Comparison of ENCODE assay signal across 30 cellular contexts in genomic region chr17:19287651-19288050, GRCh38. TPM values are rescaled to one million over a fixed set of nuclear protein-coding genes. Genes with fewer than 3 reads are reported as not detected.
A peak's percentile ranks its signal among the peaks of the same experiment; 100 is the strongest.
DNase-seq lines count a peak whose midpoint lies in the region; ATAC-seq, FAIRE-seq and TF ChIP-seq lines count a peak whose summit lies in the region.
"Had no signal": no experiment of that assay in that cellular context is flagged by ENCODE, and none has a peak within 500 bp of the region (broad histone marks: within the 10 kb centered on the region; RNA-seq: fewer than 3 reads in every experiment).

No MANE protein-coding gene starts in this region.

- H3K4me1 ChIP-seq in trophoblast cell (ENCODE audit: control insufficient read depth in 1 of 2, insufficient read depth in 2 of 2, low read length in 2 of 2) (peaks cover 37 to 43% of the 10 kb centered on the region in 2 experiments), MM.1S (ENCODE audit: low read length) (peaks cover 25% of the 10 kb centered on the region)

- H3K9me3 Mint-ChIP-seq in CD4-positive, alpha-beta T cell: no peaks in the 10 kb centered on the region
- H3K9me3 Mint-ChIP-seq: naive B cell; T-helper 1 cell treated with Interleukin-12 subunit alpha and Interleukin-12 subunit beta and Interleukin-4 antibody, amounts not matched to agents 30 μg/mL and 1 μg/mL, for 36 hours had no signal

- H4K12ac ChIP-seq in trophoblast cell (ENCODE audit: low read depth, low read length): no peak overlapping the region

- H4K20me1 ChIP-seq in MM.1S (ENCODE audit: insufficient read depth, low read length): no peaks in the 10 kb centered on the region

- peaks cover 13% of the 10 kb centered on the region for H3K27me3 Mint-ChIP-seq in CD4-positive, alpha-beta T cell

- H4K8ac ChIP-seq in trophoblast cell (ENCODE audit: low read depth, low read length): no peak overlapping the region

- H3K27ac ChIP-seq in dorsolateral prefrontal cortex (peak overlapping the region in 56 of 59 donors; percentile 4 to 96 (median 80)), trophoblast cell (ENCODE audit: low read depth, low read length) (peak overlapping the region; percentile 40), MM.1S (ENCODE audit: low read length) (no peak overlapping the region)
- H3K27ac ChIP-seq in CD4-positive, alpha-beta T cell (ENCODE audit: low read depth, low read length): no peak overlapping the region
- H3K27ac ChIP-seq: BLaER1 treated with 17β-estradiol and CSF1 and Interleukin-3, amounts not matched to agents 10 nM and 100 nM; HL-60; Peyer's patch; vagina had no signal

- ATAC-seq in CD4-positive, alpha-beta T cell (ENCODE audit: poor library complexity): no peak

- H3K27ac Mint-ChIP-seq in CD4-positive, alpha-beta T cell: no peak overlapping the region
- H3K27ac Mint-ChIP-seq: naive B cell; T-helper 1 cell treated with Interleukin-12 subunit alpha and Interleukin-12 subunit beta and Interleukin-4 antibody, amounts not matched to agents 30 μg/mL and 1 μg/mL, for 36 hours had no signal

- peaks cover 26% of the 10 kb centered on the region for H3K79me1 ChIP-seq in trophoblast cell (ENCODE audit: low read length)

- H2AK5ac ChIP-seq in trophoblast cell (ENCODE audit: low read length): peak overlapping the region; percentile 18

- H3K79me2 ChIP-seq in trophoblast cell (ENCODE audit: control insufficient read depth, insufficient read depth, low read length, poor library complexity) (peaks cover 7% of the 10 kb centered on the region), MM.1S (ENCODE audit: low read length) (peaks cover 10% of the 10 kb centered on the region)

- H4K91ac ChIP-seq in trophoblast cell (ENCODE audit: low read depth, low read length): peak overlapping the region; percentile 51

- H3K9ac ChIP-seq in trophoblast cell (ENCODE audit: low read length) (no peak overlapping the region), MM.1S (ENCODE audit: low read length) (no peak overlapping the region)
- H3K9ac ChIP-seq: BLaER1 treated with 17β-estradiol and CSF1 and Interleukin-3, amounts not matched to agents 10 nM and 100 nM had no signal

- peak overlapping the region; percentile 67 for H2BK120ac ChIP-seq in trophoblast cell (ENCODE audit: insufficient read depth, low read length, poor library complexity)

- peak overlapping the region; percentile 26 for H3K14ac ChIP-seq in trophoblast cell (ENCODE audit: low read length)

- intact Hi-C loops in dorsolateral prefrontal cortex (cut with DNase I): no loop called here
- intact Hi-C loops in CD4-positive, alpha-beta T cell (cut with DNase I, micrococcal nuclease): no loop called here

- no peaks in the 10 kb centered on the region for H3K9me3 ChIP-seq in trophoblast cell (ENCODE audit: insufficient read depth, low read depth, low read length)
- no peaks in the 10 kb centered on the region for H3K9me3 ChIP-seq in CD4-positive, alpha-beta T cell (ENCODE audit: control insufficient read depth, low read length)
- H3K9me3 ChIP-seq in MM.1S (replicated peaks; ENCODE audit: insufficient read depth, low read length): no peaks in the 10 kb centered on the region
- H3K9me3 ChIP-seq: BLaER1 treated with 17β-estradiol and CSF1 and Interleukin-3, amounts not matched to agents 10 nM and 100 nM; HAP-1; Peyer's patch; vagina had no signal

- H3K23ac ChIP-seq in trophoblast cell (ENCODE audit: low read length): no peak overlapping the region

- CTCF ChIA-PET in CD4-positive, alpha-beta T cell (lab: Charles Lee): interaction anchor here (0.8 kb wide), 1 partner anchor 475 kb away, joined by 3 read pairs; no protein-coding TSS in a partner anchor

- H3K4me2 ChIP-seq in trophoblast cell (ENCODE audit: low read length) (no peak overlapping the region), MM.1S (ENCODE audit: low read depth, low read length) (no peak overlapping the region)

- no CpG with 5 or more reads among the region's 2 CpGs for WGBS in trophoblast cell (ENCODE audit: extremely low coverage, insufficient coverage, insufficient read length)

- H3K9me2 ChIP-seq in MM.1S (replicated peaks; ENCODE audit: insufficient read depth, low read length): no peaks in the 10 kb centered on the region

- DNase-seq in D721Med (ENCODE audit: insufficient read length, low spot score) (peak; percentile 46), NCI-H82 (lab: John Stamatoyannopoulos, UW) (peak; percentile 79), dorsolateral prefrontal cortex (peak in 1 of 10 donors; percentile 29), trophoblast cell (no peak), NCI-H187 (lab: John Stamatoyannopoulos, UW) (no peak), foreskin fibroblast (no peak), MM.1S (no peak)
- DNase-seq in CD4-positive, alpha-beta T cell: no peak
- DNase-seq: activated CD4-positive, alpha-beta T cell treated with anti-CD3 and anti-CD28 coated beads for 4 hours; activated CD8-positive, alpha-beta memory T cell treated with anti-CD3 and anti-CD28 coated beads for 24 hours; activated T-cell treated with anti-CD3 and anti-CD28 coated beads, Interleukin-2, amount 50 U/mL, for 1 hour; Calu3; dermis blood vessel endothelial cell; head of caudate nucleus; left cardiac atrium; mesendoderm; naive B cell; NCI-H1092 treated with DMSO at 0.1 percent for 48 hours; NCI-H2029 treated with DMSO at 0.1 percent for 48 hours; occipital lobe; Peyer's patch; small intestine; stimulated activated CD4-positive, alpha-beta T cell treated with anti-CD3 and anti-CD28 coated beads, Interleukin-2, amount 100 ng/mL, for 24 hours had no signal

- H2BK12ac ChIP-seq in trophoblast cell (ENCODE audit: low read length): peak overlapping the region; percentile 21

- H3K4me1 Mint-ChIP-seq in CD4-positive, alpha-beta T cell (ENCODE audit: low read depth): peaks cover 15% of the 10 kb centered on the region

- POLR2A ChIA-PET in CD4-positive, alpha-beta T cell (lab: Charles Lee): no interaction called here

- no peaks in the 10 kb centered on the region for H3K27me3 ChIP-seq in dorsolateral prefrontal cortex
- H3K27me3 ChIP-seq in trophoblast cell (ENCODE audit: insufficient read depth, low read length): no peaks in the 10 kb centered on the region
- no peaks in the 10 kb centered on the region for H3K27me3 ChIP-seq in CD4-positive, alpha-beta T cell (ENCODE audit: control insufficient read depth, insufficient read depth, low read length)
- no peaks in the 10 kb centered on the region for H3K27me3 ChIP-seq in MM.1S (replicated peaks; ENCODE audit: insufficient read depth, low read length)
- H3K27me3 ChIP-seq: Peyer's patch, vagina had no signal

- peaks cover 15% of the 10 kb centered on the region for H3F3A ChIP-seq in MM.1S (ENCODE audit: insufficient read depth, low read length)

- H3K4ac ChIP-seq in trophoblast cell (ENCODE audit: low read depth, low read length): peak overlapping the region; percentile 10

- no peak for TF ChIP-seq CTCF in D721Med (IDR thresholded peaks at IDR 0.05; ENCODE audit: insufficient read depth, missing control alignments)
- TF ChIP-seq CTCF in dorsolateral prefrontal cortex (IDR thresholded peaks at IDR 0.05 in 54 of 56, conservative IDR thresholded peaks at IDR 0.05 in 2 of 56; ENCODE audit: low read depth in 1 of 56, partially characterized antibody in 56 of 56): no peak
- no peak for TF ChIP-seq CTCF in CD4-positive, alpha-beta T cell (IDR thresholded peaks at IDR 0.05)
- TF ChIP-seq CTCF in foreskin fibroblast (IDR thresholded peaks at IDR 0.05; ENCODE audit: low read depth, low read length): no peak
- TF ChIP-seq CTCF in MM.1S (IDR thresholded peaks at IDR 0.05; ENCODE audit: low read length): no peak

- H3K4me3 ChIP-seq in dorsolateral prefrontal cortex: no peak overlapping the region
- no peak overlapping the region for H3K4me3 ChIP-seq in trophoblast cell (ENCODE audit: low read depth, low read length)
- no peak overlapping the region for H3K4me3 ChIP-seq in foreskin fibroblast (ENCODE audit: low read depth in 1 of 2, low read length in 2 of 2)
- no peak overlapping the region for H3K4me3 ChIP-seq in MM.1S (ENCODE audit: low read length)
- H3K4me3 ChIP-seq: BLaER1 treated with 17β-estradiol and CSF1 and Interleukin-3, amounts not matched to agents 10 nM and 100 nM; HAP-1; Peyer's patch; vagina had no signal

- FAIRE-seq in D721Med (lab: Jason Lieb, UNC): no peak
- FAIRE-seq: GM12891, HepG2, small intestine had no signal

- no peak overlapping the region for H2BK5ac ChIP-seq in trophoblast cell (ENCODE audit: low read depth, low read length, poor library complexity)

- H3K36me3 ChIP-seq in trophoblast cell (ENCODE audit: control insufficient read depth in 1 of 2, insufficient read depth in 2 of 2, low read length in 2 of 2) (peaks cover 21 to 25% of the 10 kb centered on the region in 2 experiments), MM.1S (replicated peaks; ENCODE audit: insufficient read depth, low read length) (no peaks in the 10 kb centered on the region)
- H3K36me3 ChIP-seq: BLaER1 treated with 17β-estradiol and CSF1 and Interleukin-3, amounts not matched to agents 10 nM and 100 nM had no signal

- no peak overlapping the region for H2AFZ ChIP-seq in trophoblast cell (ENCODE audit: insufficient read depth, low read length, poor library complexity)
- no peak overlapping the region for H2AFZ ChIP-seq in MM.1S (ENCODE audit: low read length)

- no peak overlapping the region for H3K4me3 Mint-ChIP-seq in CD4-positive, alpha-beta T cell
- H3K4me3 Mint-ChIP-seq: naive B cell; T-helper 1 cell treated with Interleukin-12 subunit alpha and Interleukin-12 subunit beta and Interleukin-4 antibody, amounts not matched to agents 30 μg/mL and 1 μg/mL, for 36 hours had no signal

- H3K18ac ChIP-seq in trophoblast cell (ENCODE audit: low read length): peak overlapping the region; percentile 21

- H3K36me3 Mint-ChIP-seq in CD4-positive, alpha-beta T cell (ENCODE audit: low read depth): peaks cover 4% of the 10 kb centered on the region

RNA-seq across cellular contexts. Expression of gene EPN2, which starts 50.5 kb away (rescaled TPM):
- 100 to 1,000 TPM in 118 of 120 experiments, 10 to 100 TPM in 2; 94.3 to 278 (median 148) TPM for total RNA-seq in dorsolateral prefrontal cortex
- polyA plus RNA-seq in trophoblast cell (2013): 59.0 and 60.9 TPM in 2 replicates
- total RNA-seq in CD4-positive, alpha-beta T cell: 10 to 100 TPM; 11.9 to 12.3 TPM

Comparison
In these comparisons a context has a peak if more than half of its experiments do, and no peak if none do; other contexts are left out.
1. DNase-seq: peak in D721Med (single experiment) and NCI-H82 (single experiment); none in trophoblast cell (0 of 2), CD4-positive, alpha-beta T cell (0 of 10), NCI-H187 (0 of 2), foreskin fibroblast (0 of 2) and MM.1S (single experiment).
2. H3K27ac ChIP-seq: peak in dorsolateral prefrontal cortex (56 of 59) and trophoblast cell (single experiment); none in CD4-positive, alpha-beta T cell (single experiment) and MM.1S (single experiment).
3. RNA of gene EPN2, which starts 50.5 kb away (total RNA-seq): 94.3 to 278 TPM in dorsolateral prefrontal cortex; 11.9 to 12.3 TPM in CD4-positive, alpha-beta T cell; every median in the first group is over 4 times any median in the second.